ENCODE assay signal across 19 cellular contexts in genomic region chr9:134897584-134898170, GRCh38. TPM values are rescaled to one million over a fixed set of nuclear protein-coding genes. Genes with fewer than 3 reads are reported as not detected.
DNase-seq lines count a peak whose midpoint lies in the region; ATAC-seq, FAIRE-seq and TF ChIP-seq lines count a peak whose summit lies in the region.
"Had no signal": no experiment of that assay in that cellular context is flagged by ENCODE, and none has a peak within 500 bp of the region (broad histone marks: within the 10 kb centered on the region; RNA-seq: fewer than 3 reads in every experiment).

No MANE protein-coding gene starts in this region.

- H3K36me3 ChIP-seq in liver (ENCODE audit: control insufficient read depth in 4 of 4, insufficient read depth in 3 of 4, low read depth in 1 of 4, low read length in 3 of 4) = no peaks in the 10 kb centered on the region
- H3K36me3 ChIP-seq in HepG2 (replicated peaks in 1 of 2; ENCODE audit: control insufficient read depth in 1 of 2, insufficient read depth in 2 of 2, low read length in 2 of 2) = no peaks in the 10 kb centered on the region
- no peaks in the 10 kb centered on the region for H3K36me3 ChIP-seq in esophagus squamous epithelium
- H3K36me3 ChIP-seq in parathyroid adenoma (ENCODE audit: control insufficient read depth, insufficient read depth, low read length) = no peaks in the 10 kb centered on the region
- no peaks in the 10 kb centered on the region for H3K36me3 ChIP-seq in uterus

- WGBS in liver = 59% methylated on average over 2 of the region's 2 CpGs
- 26% methylated on average over 2 of the region's 2 CpGs for WGBS in HepG2 (ENCODE audit: low lambda C conversion rate)
- 59 to 60% methylated on average over 2 of the region's 2 CpGs for WGBS in esophagus squamous epithelium, 2 donors

- POLR2A ChIA-PET in HepG2 (lab: Yijun Ruan, JAX) = no interaction called here

- TF ChIP-seq RAD21 in liver (IDR thresholded peaks at IDR 0.05) = no peak
- TF ChIP-seq RAD21 in HepG2 (CRISPR knock-in tag; IDR thresholded peaks at IDR 0.05) = no peak

- CTCF ChIA-PET in HepG2 (lab: Yijun Ruan, JAX; ENCODE audit: low intra/inter-chr PET ratio, low total read pairs) = no interaction called here

- H2AFZ ChIP-seq in HepG2 (ENCODE audit: low read length) (no peak overlapping the region), parathyroid adenoma (no peak overlapping the region)

- peaks cover 0 to 9% (median 2%) of the 10 kb centered on the region in 4 donors for H3K9me3 ChIP-seq in liver (ENCODE audit: control insufficient read depth in 4 of 4, low read length in 3 of 4)
- no peaks in the 10 kb centered on the region for H3K9me3 ChIP-seq in HepG2 (ENCODE audit: low read length)
- peaks cover 0 to 6% (median 0%) of the 10 kb centered on the region in 3 donors for H3K9me3 ChIP-seq in esophagus squamous epithelium
- H3K9me3 ChIP-seq in parathyroid adenoma (ENCODE audit: control insufficient read depth, low read length) = no peaks in the 10 kb centered on the region
- H3K9me3 ChIP-seq in uterus = no peaks in the 10 kb centered on the region

- H3K27me3 ChIP-seq in liver (ENCODE audit: control insufficient read depth in 4 of 4, insufficient read depth in 4 of 4, low read length in 3 of 4) (no peaks in the 10 kb centered on the region), HepG2 (ENCODE audit: control insufficient read depth in 1 of 2, insufficient read depth in 2 of 2, low read length in 2 of 2) (peaks cover 3 to 18% of the 10 kb centered on the region in 2 experiments; a peak in 3 of 5 replicates), esophagus squamous epithelium (peaks cover 0 to 32% (median 0%) of the 10 kb centered on the region in 4 donors), parathyroid adenoma (ENCODE audit: control insufficient read depth, insufficient read depth, low read length) (no peaks in the 10 kb centered on the region), uterus (no peaks in the 10 kb centered on the region)

- H3K79me2 ChIP-seq in HepG2 (ENCODE audit: insufficient read depth, low read length) = no peaks in the 10 kb centered on the region
- no peaks in the 10 kb centered on the region for H3K79me2 ChIP-seq in parathyroid adenoma

- no peaks in the 10 kb centered on the region for H3K4me1 ChIP-seq in liver (ENCODE audit: control insufficient read depth in 4 of 4, insufficient read depth in 4 of 4, low read length in 3 of 4)
- no peaks in the 10 kb centered on the region for H3K4me1 ChIP-seq in HepG2 (ENCODE audit: insufficient read depth, low read length)
- peaks cover 0 to 19% (median 8%) of the 10 kb centered on the region in 3 donors for H3K4me1 ChIP-seq in esophagus squamous epithelium
- H3K4me1 ChIP-seq in parathyroid adenoma = peaks cover 17% of the 10 kb centered on the region
- peaks cover 8 to 11% of the 10 kb centered on the region in 2 donors for H3K4me1 ChIP-seq in uterus

- no peak overlapping the region for H3K4me2 ChIP-seq in HepG2 (ENCODE audit: low read depth, low read length)
- no peak overlapping the region for H3K4me2 ChIP-seq in parathyroid adenoma (ENCODE audit: low read length)

- intact Hi-C loops in HepG2 (cut with micrococcal nuclease; ENCODE audit: unreplicated experiment) = no loop called here
- intact Hi-C loops in esophagus squamous epithelium (cut with DNase I) = no loop called here
- intact Hi-C loops in uterus (cut with DNase I; ENCODE audit: low total_unique reads) = no loop called here

- H3K27ac ChIP-seq in liver (ENCODE audit: low read depth in 1 of 2, low read length in 2 of 2) = no peak overlapping the region
- no peak overlapping the region for H3K27ac ChIP-seq in HepG2 (ENCODE audit: extremely low read length, insufficient read depth, low read length)
- H3K27ac ChIP-seq in esophagus squamous epithelium = peak overlapping the region in 3 of 4 donors; percentile 11 to 31 (median 23)
- peak overlapping the region; percentile 92 for H3K27ac ChIP-seq in parathyroid adenoma
- H3K27ac ChIP-seq in uterus = peak overlapping the region; percentile 30 to 75

- TF ChIP-seq CTCF in liver (IDR thresholded peaks at IDR 0.05; ENCODE audit: low read depth, low read length, missing input control) = no peak
- no peak for TF ChIP-seq CTCF in HepG2 (CRISPR knock-in tag; IDR thresholded peaks at IDR 0.05)
- TF ChIP-seq CTCF in esophagus squamous epithelium (IDR thresholded peaks at IDR 0.05) = no peak
- no peak for TF ChIP-seq CTCF in parathyroid adenoma (IDR thresholded peaks at IDR 0.05)
- no peak for TF ChIP-seq CTCF in uterus (IDR thresholded peaks at IDR 0.05)

- H3K9me3 Mint-ChIP-seq in activated naive CD8-positive, alpha-beta T cell treated with anti-CD3 and anti-CD28 coated beads for 36 hours = peaks cover 10% of the 10 kb centered on the region

- no TSS peak for BruUV-seq in HepG2 (replicated peaks; lab: Mats Ljungman, UMichigan)

- TF ChIP-seq POLR2A in HepG2 (IDR thresholded peaks at IDR 0.05; ENCODE audit: insufficient read depth in 1 of 2, low read depth in 2 of 2, low read length in 2 of 2) (no peak), esophagus squamous epithelium (IDR thresholded peaks at IDR 0.05) (no peak), uterus (IDR thresholded peaks at IDR 0.05) (no peak)

- H4K20me1 ChIP-seq in HepG2 (ENCODE audit: insufficient read depth, low read length) = no peaks in the 10 kb centered on the region

- peaks cover 13% of the 10 kb centered on the region for H3K27me3 Mint-ChIP-seq in activated naive CD8-positive, alpha-beta T cell treated with anti-CD3 and anti-CD28 coated beads for 36 hours

- no peak overlapping the region for H3K27ac Mint-ChIP-seq in activated naive CD8-positive, alpha-beta T cell treated with anti-CD3 and anti-CD28 coated beads for 36 hours

- no peak for FAIRE-seq in HepG2 (lab: Jason Lieb, UNC)
- FAIRE-seq: A549 had no signal

- no peak for DNase-seq in HepG2 (ENCODE audit: low spot score)
- DNase-seq in esophagus squamous epithelium (lab: John Stamatoyannopoulos, UW) = no peak
- DNase-seq in uterus = no peak
- DNase-seq in activated naive CD8-positive, alpha-beta T cell treated with anti-CD3 and anti-CD28 coated beads for 36 hours = no peak
- DNase-seq in AML-193 (lab: John Stamatoyannopoulos, UW) = no peak
- DNase-seq: C1 segment of cervical spinal cord, GF-D8, GOT3, KBM-7, NCI-H1436, NCI-H2029, NCI-H510A, NCI-H774, SHP77 had no signal

- peaks cover 5% of the 10 kb centered on the region for H3K36me3 Mint-ChIP-seq in activated naive CD8-positive, alpha-beta T cell treated with anti-CD3 and anti-CD28 coated beads for 36 hours

- in situ Hi-C loops in HepG2 (cut with HindIII; ENCODE audit: extremely low pct_ligation_motif_present, low pct_unique_long_range_greater_than_20kb) = no loop called here

- TF ChIP-seq EP300 in HepG2 (IDR thresholded peaks at IDR 0.05; ENCODE audit: low read depth in 2 of 2, low read length in 2 of 2) = no peak
- no peak for TF ChIP-seq EP300 in HepG2 (CRISPR knock-in tag; IDR thresholded peaks at IDR 0.05; ENCODE audit: borderline replicate concordance)

- H3K9ac ChIP-seq in liver (ENCODE audit: low read depth in 1 of 2, low read length in 2 of 2) = no peak overlapping the region
- H3K9ac ChIP-seq in HepG2 (ENCODE audit: insufficient read depth, low read depth, low read length) = no peak overlapping the region
- H3K9ac ChIP-seq in parathyroid adenoma = no peak overlapping the region

- ATAC-seq in HepG2 (no peak), SK-N-SH treated with all-trans-retinoic acid at 6 μM for 48 hours (no peak)
- ATAC-seq: A549, Panc1 had no signal

- no peaks in the 10 kb centered on the region for H3K4me1 Mint-ChIP-seq in activated naive CD8-positive, alpha-beta T cell treated with anti-CD3 and anti-CD28 coated beads for 36 hours

- no peak overlapping the region for H3K4me3 Mint-ChIP-seq in activated naive CD8-positive, alpha-beta T cell treated with anti-CD3 and anti-CD28 coated beads for 36 hours

- H3K4me3 ChIP-seq in liver (ENCODE audit: low read depth in 1 of 3, low read length in 3 of 3) (no peak overlapping the region), HepG2 (replicated peaks in 1 of 3; ENCODE audit: insufficient read depth in 1 of 3, low read depth in 2 of 3, low read length in 3 of 3) (no peak overlapping the region), esophagus squamous epithelium (no peak overlapping the region), parathyroid adenoma (ENCODE audit: low read depth, low read length) (no peak overlapping the region), uterus (no peak overlapping the region)
- H3K4me3 ChIP-seq: A549 had no signal

RNA-seq across cellular contexts. Expression of gene FCN2, which starts 17.1 kb away (rescaled TPM):
- total RNA-seq in liver (100 to 1,000 TPM in 1 of 2 donors, 10 to 100 TPM in 1; 23.6 to 124 TPM), HepG2 (2016; rRNA removed; fragmentation: Illumina TruSeq; extraction: Trizol) (not detected in 2 replicates), esophagus squamous epithelium (not detected), uterus (under 1 TPM in 1 of 4 donors, not detected in 3; 0.49 TPM)
- polyA plus RNA-seq in liver (100 to 1,000 TPM; 118 to 186 TPM), HepG2 (2011; rRNA removed) (not detected in 2 replicates)
- total RNA-seq in HepG2 (2016; cell fraction: cytosol; rRNA removed; fragmentation: Illumina TruSeq; extraction: Trizol; ENCODE audit: low read depth) = not detected in 2 replicates
- total RNA-seq in HepG2 (2016; cell fraction: insoluble cytoplasmic fraction; rRNA removed; fragmentation: Illumina TruSeq; extraction: Trizol) = not detected in 2 replicates
- not detected in 2 replicates for total RNA-seq in HepG2 (2016; cell fraction: membrane; rRNA removed; fragmentation: Illumina TruSeq; extraction: Trizol)
- not detected in 2 replicates for total RNA-seq in HepG2 (2016; cell fraction: nucleus; rRNA removed; fragmentation: Illumina TruSeq; extraction: Trizol)
- polyA plus RNA-seq in HepG2 (2011; cell fraction: cytosol; rRNA removed) = not detected in 2 replicates
- polyA plus RNA-seq in HepG2 (2011; cell fraction: nucleus; rRNA removed) = not detected in 2 replicates
- polyA plus RNA-seq in HepG2 (2012) = not detected in 2 replicates
- not detected in 2 replicates for polyA plus RNA-seq in HepG2 (2016; cell fraction: cytosol; fragmentation: Illumina TruSeq; extraction: Trizol; ENCODE audit: low read depth)
- polyA plus RNA-seq in HepG2 (2016; cell fraction: insoluble cytoplasmic fraction; fragmentation: Illumina TruSeq; extraction: Trizol; ENCODE audit: low read depth) = not detected in 2 replicates
- polyA plus RNA-seq in HepG2 (2016; cell fraction: membrane; fragmentation: Illumina TruSeq; extraction: Trizol; ENCODE audit: low read depth) = not detected in 2 replicates
- not detected in 2 replicates for polyA plus RNA-seq in HepG2 (2016; cell fraction: nucleus; fragmentation: Illumina TruSeq; extraction: Trizol; ENCODE audit: insufficient read depth, low read depth)
- polyA minus RNA-seq in HepG2 (2011; rRNA and poly(A)+ RNA removed; ENCODE audit: low replicate concordance) = not detected in 2 replicates
- not detected in 2 replicates for polyA minus RNA-seq in HepG2 (2011; cell fraction: cytosol; rRNA and poly(A)+ RNA removed)
- polyA minus RNA-seq in HepG2 (2011; cell fraction: nucleus; rRNA and poly(A)+ RNA removed) = not detected in 2 replicates
- total RNA-seq in activated naive CD8-positive, alpha-beta T cell treated with anti-CD3 and anti-CD28 coated beads for 36 hours = not detected
- polyA plus RNA-seq: A549 had no signal

RNA-seq across cellular contexts. Expression of gene FCN1, which starts 20.0 kb away (rescaled TPM):
- total RNA-seq in liver (10 to 100 TPM in 1 of 2 donors, 1 to 10 TPM in 1; 7.8 to 15.0 TPM), HepG2 (2016; rRNA removed; fragmentation: Illumina TruSeq; extraction: Trizol) (not detected in 2 replicates), esophagus squamous epithelium (1 to 10 TPM in 1 of 4 donors, under 1 TPM in 2, not detected in 1; 0.22 to 5.7 (median 0.76) TPM), uterus (10 to 100 TPM in 1 of 4 donors, 1 to 10 TPM in 2, under 1 TPM in 1; 0.26 to 13.8 (median 4.4) TPM)
- polyA plus RNA-seq in liver (1 to 10 TPM in 1 of 2 donors, under 1 TPM in 1; 0.97 to 2.9 TPM), HepG2 (2011; rRNA removed) (not detected in 2 replicates)
- not detected in 2 replicates for total RNA-seq in HepG2 (2016; cell fraction: cytosol; rRNA removed; fragmentation: Illumina TruSeq; extraction: Trizol; ENCODE audit: low read depth)
- not detected in 2 replicates for total RNA-seq in HepG2 (2016; cell fraction: insoluble cytoplasmic fraction; rRNA removed; fragmentation: Illumina TruSeq; extraction: Trizol)
- not detected in 2 replicates for total RNA-seq in HepG2 (2016; cell fraction: membrane; rRNA removed; fragmentation: Illumina TruSeq; extraction: Trizol)
- not detected in 2 replicates for total RNA-seq in HepG2 (2016; cell fraction: nucleus; rRNA removed; fragmentation: Illumina TruSeq; extraction: Trizol)
- not detected in 2 replicates for polyA plus RNA-seq in HepG2 (2011; cell fraction: cytosol; rRNA removed)
- not detected in 2 replicates for polyA plus RNA-seq in HepG2 (2011; cell fraction: nucleus; rRNA removed)
- not detected in 2 replicates for polyA plus RNA-seq in HepG2 (2012)
- polyA plus RNA-seq in HepG2 (2016; cell fraction: cytosol; fragmentation: Illumina TruSeq; extraction: Trizol; ENCODE audit: low read depth) = not detected in 2 replicates
- not detected in 2 replicates for polyA plus RNA-seq in HepG2 (2016; cell fraction: insoluble cytoplasmic fraction; fragmentation: Illumina TruSeq; extraction: Trizol; ENCODE audit: low read depth)
- polyA plus RNA-seq in HepG2 (2016; cell fraction: membrane; fragmentation: Illumina TruSeq; extraction: Trizol; ENCODE audit: low read depth) = not detected in 2 replicates
- polyA plus RNA-seq in HepG2 (2016; cell fraction: nucleus; fragmentation: Illumina TruSeq; extraction: Trizol; ENCODE audit: insufficient read depth, low read depth) = not detected in 2 replicates
- polyA minus RNA-seq in HepG2 (2011; rRNA and poly(A)+ RNA removed; ENCODE audit: low replicate concordance) = not detected in 2 replicates
- not detected in 2 replicates for polyA minus RNA-seq in HepG2 (2011; cell fraction: cytosol; rRNA and poly(A)+ RNA removed)
- polyA minus RNA-seq in HepG2 (2011; cell fraction: nucleus; rRNA and poly(A)+ RNA removed) = not detected in 2 replicates
- total RNA-seq in activated naive CD8-positive, alpha-beta T cell treated with anti-CD3 and anti-CD28 coated beads for 36 hours = not detected
- polyA plus RNA-seq: A549 had no signal

Comparison
In these comparisons a context has a peak if more than half of its experiments do, and no peak if none do; other contexts are left out.
1. RNA of gene FCN2, which starts 17.1 kb away (total RNA-seq): 23.6 to 124 TPM in liver; not detected in HepG2, not detected in esophagus squamous epithelium, 0.49 TPM in uterus and not detected in activated naive CD8-positive, alpha-beta T cell treated with anti-CD3 and anti-CD28 coated beads for 36 hours; every median in the first group is over 10 times any median in the second.
2. H3K27ac ChIP-seq: peak in esophagus squamous epithelium (3 of 4), parathyroid adenoma (single experiment) and uterus (2 of 2); none in liver (0 of 2) and HepG2 (single experiment).